In genomic region chr2:189629553-189630453, GRCh38 we compare ENCODE assay signal across 1 cellular context.
TF ChIP-seq lines count a peak whose summit lies in the region.

No MANE protein-coding gene starts in this region.

TF ChIP-seq in endothelial cell of umbilical vein, 7 proteins besides CTCF, POLR2A, EP300 and RAD21 (continued from another document):
- no peak for TF ChIP-seq GATA2 (IDR thresholded peaks at IDR 0.05; ENCODE audit: insufficient read depth, insufficient read length, low read depth, low read length)
- no peak for TF ChIP-seq POLR2AphosphoS5 (IDR thresholded peaks at IDR 0.05; ENCODE audit: insufficient read depth, low read depth, low read length)
- TF ChIP-seq FOS (IDR thresholded peaks at IDR 0.05; ENCODE audit: borderline replicate concordance, insufficient read depth, low read length), result no peak
TF ChIP-seq in endothelial cell of umbilical vein: peak in this region for 0.
